20 cellular contexts compared by ENCODE assay signal in genomic region chr5:73296772-73297171, GRCh38.
DNase-seq lines count a peak whose midpoint lies in the region; ATAC-seq, FAIRE-seq and TF ChIP-seq lines count a peak whose summit lies in the region.
"Had no signal": no experiment of that assay in that cellular context is flagged by ENCODE, and none has a peak within 500 bp of the region (broad histone marks: within the 10 kb centered on the region; RNA-seq: fewer than 3 reads in every experiment).

No MANE protein-coding gene starts in this region.

- ATAC-seq in HG02852 (IDR thresholded peaks at IDR 0.05; ENCODE audit: unreplicated experiment) = no peak
- ATAC-seq: left colon, right cardiac atrium had no signal

- no peak for FAIRE-seq in frontal cortex (lab: Jason Lieb, UNC)
- FAIRE-seq: GM19239 had no signal

- peak overlapping the region; percentile 9 for H3K4me3 Mint-ChIP-seq in nephron progenitor cell
- H3K4me3 Mint-ChIP-seq: activated T-helper 1 cell treated with anti-CD3 and anti-CD28 coated beads, Interleukin-12 subunit alpha, Interleukin-12 subunit beta, Interleukin-2, Interleukin-4 antibody, amounts not matched to agents 30 ng/mL and 10 ng/mL and 1 ng/mL, durations not matched to agents 14 hours and 24 hours and 36 hours; GM23338; stimulated activated naive CD8-positive, alpha-beta T cell treated with anti-CD3 and anti-CD28 coated beads, Interleukin-15, Interleukin-2, amounts not matched to agents 100 ng/mL and 50 ng/mL, for 24 hours had no signal

- H3K27ac Mint-ChIP-seq in nephron progenitor cell = no peak overlapping the region
- H3K27ac Mint-ChIP-seq: activated T-helper 1 cell treated with anti-CD3 and anti-CD28 coated beads, Interleukin-12 subunit alpha, Interleukin-12 subunit beta, Interleukin-2, Interleukin-4 antibody, amounts not matched to agents 30 ng/mL and 10 ng/mL and 1 ng/mL, durations not matched to agents 14 hours and 24 hours and 36 hours; GM23338; stimulated activated naive CD8-positive, alpha-beta T cell treated with anti-CD3 and anti-CD28 coated beads, Interleukin-15, Interleukin-2, amounts not matched to agents 100 ng/mL and 50 ng/mL, for 24 hours had no signal

- DNase-seq in H4 (ENCODE audit: low spot score) = peak; percentile 72
- DNase-seq in RKO (ENCODE audit: low spot score) = peak; percentile 23
- peak; percentile 70 for DNase-seq in choroid plexus epithelial cell (ENCODE audit: low read depth)
- DNase-seq in nephron progenitor cell = no peak
- no peak for DNase-seq in NCI-H446 (lab: John Stamatoyannopoulos, UW)
- DNase-seq in frontal cortex (ENCODE audit: low spot score in 2 of 2) = no peak
- DNase-seq in T-helper 9 cell = no peak
- DNase-seq: activated CD4-positive, alpha-beta T cell treated with anti-CD3 and anti-CD28 coated beads, Interleukin-2, amount 50 U/mL, for 1 hour; anterior cingulate cortex; effector CD4-positive, alpha-beta T cell; left colon; naive B cell; NCI-H1092; right cardiac atrium had no signal

- no peak overlapping the region for H3K4me3 ChIP-seq in choroid plexus epithelial cell (ENCODE audit: low read depth, low read length)
- H3K4me3 ChIP-seq: BLaER1 treated with 17β-estradiol and CSF1 and Interleukin-3, amounts not matched to agents 10 nM and 100 nM; GM23338 had no signal

- TF ChIP-seq CTCF in choroid plexus epithelial cell (conservative IDR thresholded peaks at IDR 0.05; ENCODE audit: low read depth, low read length) (no peak), nephron progenitor cell (IDR thresholded peaks at IDR 0.05) (no peak)

- H3K27me3 Mint-ChIP-seq in nephron progenitor cell (ENCODE audit: low read depth, poor library complexity) = peaks cover 77% of the 10 kb centered on the region

- no peaks in the 10 kb centered on the region for H3K36me3 Mint-ChIP-seq in nephron progenitor cell (ENCODE audit: low read depth)

- H3K9me3 Mint-ChIP-seq in nephron progenitor cell = no peaks in the 10 kb centered on the region
- H3K9me3 Mint-ChIP-seq: activated T-helper 1 cell treated with anti-CD3 and anti-CD28 coated beads, Interleukin-12 subunit alpha, Interleukin-12 subunit beta, Interleukin-2, Interleukin-4 antibody, amounts not matched to agents 30 ng/mL and 10 ng/mL and 1 ng/mL, durations not matched to agents 14 hours and 24 hours and 36 hours; stimulated activated naive CD8-positive, alpha-beta T cell treated with anti-CD3 and anti-CD28 coated beads, Interleukin-15, Interleukin-2, amounts not matched to agents 100 ng/mL and 50 ng/mL, for 24 hours had no signal

- H3K4me1 Mint-ChIP-seq in nephron progenitor cell = peaks cover 40% of the 10 kb centered on the region

Comparison
In these comparisons a context has a peak if more than half of its experiments do, and no peak if none do; other contexts are left out.
1. DNase-seq: peak in H4 (single experiment), RKO (single experiment) and choroid plexus epithelial cell (single experiment); none in nephron progenitor cell (single experiment), NCI-H446 (0 of 2), frontal cortex (0 of 2) and T-helper 9 cell (single experiment).